In the genomic region with DNA sequence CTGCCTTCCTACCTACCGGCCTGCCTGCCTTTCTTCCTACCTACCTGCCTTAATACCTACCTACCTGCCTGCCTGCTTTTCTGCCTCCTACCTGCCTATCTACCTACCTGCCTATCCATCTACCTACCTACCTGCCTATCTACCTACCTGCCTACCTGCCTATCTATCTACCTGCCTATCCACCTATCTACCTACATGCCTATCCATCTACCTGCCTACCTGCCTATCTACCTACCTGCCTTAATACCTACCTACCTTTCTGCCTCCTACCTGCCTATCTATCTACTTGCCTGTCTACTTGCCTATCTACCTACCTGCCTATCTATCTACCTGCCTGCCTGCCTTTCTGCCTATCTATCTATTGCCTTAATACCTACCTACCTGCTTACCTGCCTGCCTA, we compare ENCODE assay signal across 21 cellular contexts.
A peak's percentile ranks its signal among the peaks of the same experiment; 100 is the strongest.
DNase-seq lines count a peak whose midpoint lies in the region; ATAC-seq, FAIRE-seq and TF ChIP-seq lines count a peak whose summit lies in the region.
"Had no signal": no experiment of that assay in that cellular context is flagged by ENCODE, and none has a peak within 500 bp of the region (broad histone marks: within the 10 kb centered on the region; RNA-seq: fewer than 3 reads in every experiment).

No MANE protein-coding gene starts in this region.

- peaks cover 3% of the 10 kb centered on the region for H3K9me3 Mint-ChIP-seq in stimulated activated memory B cell treated with anti-CD40 and anti-IgM and Interleukin-4, amounts not matched to agents 10 μg/mL and 1 μg/mL and 100 μg/mL, for 72 hours
- no peaks in the 10 kb centered on the region for H3K9me3 Mint-ChIP-seq in activated T-helper 2 cell treated with anti-CD3 and anti-CD28 coated beads, Interferon-gamma antibody, Interleukin-2, Interleukin-4, amounts not matched to agents 10 μg/mL and 5 μg/mL and 100 μg/mL, durations not matched to agents 14 hours and 24 hours and 36 hours
- H3K9me3 Mint-ChIP-seq: CD8-positive, alpha-beta T cell had no signal

- H2BK20ac ChIP-seq in H1 (ENCODE audit: low read length): no peak overlapping the region

- H4K8ac ChIP-seq in H1 (ENCODE audit: extremely low read depth, insufficient read depth, low read length): no peak overlapping the region

- no peaks in the 10 kb centered on the region for H3K79me1 ChIP-seq in H1 (ENCODE audit: low read depth, low read length)

- no peak overlapping the region for H3K4me3 ChIP-seq in HepG2 (replicated peaks in 1 of 3; ENCODE audit: insufficient read depth in 1 of 3, low read depth in 2 of 3, low read length in 3 of 3)
- no peak overlapping the region for H3K4me3 ChIP-seq in right lobe of liver
- H3K4me3 ChIP-seq in H1 (ENCODE audit: extremely low read depth in 1 of 4, insufficient read depth in 2 of 4, low read depth in 3 of 4, low read length in 4 of 4): no peak overlapping the region
- H3K4me3 ChIP-seq: BLaER1, GM12878, GM23248, HAP-1 had no signal

- no peak overlapping the region for H3K4ac ChIP-seq in H1 (replicated peaks; ENCODE audit: insufficient read length, low read depth, low read length)

- no peak overlapping the region for H4K5ac ChIP-seq in H1 (ENCODE audit: insufficient read length, low read depth, low read length)

- H3K9me3 ChIP-seq in HepG2 (ENCODE audit: low read length) (no peaks in the 10 kb centered on the region), right lobe of liver (no peaks in the 10 kb centered on the region), H1 (ENCODE audit: insufficient read depth in 2 of 2, low read depth in 1 of 2, low read length in 1 of 2) (no peaks in the 10 kb centered on the region)
- H3K9me3 ChIP-seq: BLaER1, Caco-2, HAP-1 had no signal

- TF ChIP-seq RAD21 in HepG2 (CRISPR knock-in tag; IDR thresholded peaks at IDR 0.05) (no peak), H1 (IDR thresholded peaks at IDR 0.05 in 1 of 2, conservative IDR thresholded peaks at IDR 0.05 in 1 of 2; ENCODE audit: low read depth in 2 of 2, low read length in 2 of 2) (no peak)

- H3K18ac ChIP-seq in H1 (ENCODE audit: extremely low read depth, low read length): no peak overlapping the region

- H3K27ac ChIP-seq in HepG2 (ENCODE audit: extremely low read length, insufficient read depth, low read length) (no peak overlapping the region), right lobe of liver (no peak overlapping the region), H1 (ENCODE audit: low read depth, low read length) (no peak overlapping the region)
- H3K27ac ChIP-seq: 22Rv1, BLaER1, C4-2B, GM23248 had no signal

- H2AK5ac ChIP-seq in H1 (ENCODE audit: low read depth, low read length): 0 out of 2 replicates have a peak overlapping the region, but pooled peaks have one; percentile 69

- H4K91ac ChIP-seq in H1 (replicated peaks; ENCODE audit: insufficient read length, low read length): no peak overlapping the region

- no peaks in the 10 kb centered on the region for H3K36me3 Mint-ChIP-seq in stimulated activated memory B cell treated with anti-CD40 and anti-IgM and Interleukin-4, amounts not matched to agents 10 μg/mL and 1 μg/mL and 100 μg/mL, for 72 hours
- H3K36me3 Mint-ChIP-seq in activated T-helper 2 cell treated with anti-CD3 and anti-CD28 coated beads, Interferon-gamma antibody, Interleukin-2, Interleukin-4, amounts not matched to agents 10 μg/mL and 5 μg/mL and 100 μg/mL, durations not matched to agents 14 hours and 24 hours and 36 hours (ENCODE audit: low read depth): no peaks in the 10 kb centered on the region
- H3K36me3 Mint-ChIP-seq: CD4-positive, CD25-positive, alpha-beta regulatory T cell; CD8-positive, alpha-beta T cell had no signal

- CTCF ChIA-PET in HepG2 (lab: Yijun Ruan, JAX; ENCODE audit: low intra/inter-chr PET ratio, low total read pairs): no interaction called here
- CTCF ChIA-PET in H1 (lab: Charles Lee; ENCODE audit: partially characterized antibody): no interaction called here

- POLR2A ChIA-PET in HepG2 (lab: Yijun Ruan, JAX) (no interaction called here), H1 (lab: Charles Lee; ENCODE audit: partially characterized antibody) (no interaction called here)

- H3K4me2 ChIP-seq in HepG2 (ENCODE audit: low read depth, low read length) (no peak overlapping the region), H1 (ENCODE audit: insufficient read depth in 1 of 2, low read depth in 2 of 2, low read length in 2 of 2) (no peak overlapping the region)
- H3K4me2 ChIP-seq: BLaER1 had no signal

- no peaks in the 10 kb centered on the region for H4K20me1 ChIP-seq in HepG2 (ENCODE audit: insufficient read depth, low read length)
- no peaks in the 10 kb centered on the region for H4K20me1 ChIP-seq in H1 (replicated peaks in 1 of 2; ENCODE audit: control insufficient read depth in 1 of 2, insufficient read depth in 2 of 2, low read length in 2 of 2)
- H4K20me1 ChIP-seq: BLaER1 had no signal

- H3K56ac ChIP-seq in H1 (replicated peaks; ENCODE audit: insufficient read length, low read depth, low read length): no peak overlapping the region

- no peaks in the 10 kb centered on the region for H3K4me1 Mint-ChIP-seq in stimulated activated memory B cell treated with anti-CD40 and anti-IgM and Interleukin-4, amounts not matched to agents 10 μg/mL and 1 μg/mL and 100 μg/mL, for 72 hours
- no peaks in the 10 kb centered on the region for H3K4me1 Mint-ChIP-seq in activated T-helper 2 cell treated with anti-CD3 and anti-CD28 coated beads, Interferon-gamma antibody, Interleukin-2, Interleukin-4, amounts not matched to agents 10 μg/mL and 5 μg/mL and 100 μg/mL, durations not matched to agents 14 hours and 24 hours and 36 hours (ENCODE audit: low read depth)
- H3K4me1 Mint-ChIP-seq: B cell; CD4-positive, CD25-positive, alpha-beta regulatory T cell had no signal

- H3K23me2 ChIP-seq in H1 (ENCODE audit: low read depth, low read length): peaks cover 6% of the 10 kb centered on the region; the same call in 1 of the 2 replicates

- H2BK120ac ChIP-seq in H1 (replicated peaks; ENCODE audit: low read depth, low read length): no peak overlapping the region

- in situ Hi-C loops in HepG2 (cut with HindIII; ENCODE audit: extremely low pct_ligation_motif_present, low pct_unique_long_range_greater_than_20kb): no loop called here

- H2AFZ ChIP-seq in HepG2 (ENCODE audit: low read length) (no peak overlapping the region), H1 (ENCODE audit: low read length) (no peak overlapping the region)
- H2AFZ ChIP-seq: GM23248 had no signal

- H3K27me3 Mint-ChIP-seq in stimulated activated memory B cell treated with anti-CD40 and anti-IgM and Interleukin-4, amounts not matched to agents 10 μg/mL and 1 μg/mL and 100 μg/mL, for 72 hours: no peaks in the 10 kb centered on the region
- no peaks in the 10 kb centered on the region for H3K27me3 Mint-ChIP-seq in activated T-helper 2 cell treated with anti-CD3 and anti-CD28 coated beads, Interferon-gamma antibody, Interleukin-2, Interleukin-4, amounts not matched to agents 10 μg/mL and 5 μg/mL and 100 μg/mL, durations not matched to agents 14 hours and 24 hours and 36 hours (ENCODE audit: low read depth)
- H3K27me3 Mint-ChIP-seq: CD4-positive, CD25-positive, alpha-beta regulatory T cell had no signal

- H3K4me3 Mint-ChIP-seq in stimulated activated memory B cell treated with anti-CD40 and anti-IgM and Interleukin-4, amounts not matched to agents 10 μg/mL and 1 μg/mL and 100 μg/mL, for 72 hours: no peak overlapping the region
- H3K4me3 Mint-ChIP-seq in activated T-helper 2 cell treated with anti-CD3 and anti-CD28 coated beads, Interferon-gamma antibody, Interleukin-2, Interleukin-4, amounts not matched to agents 10 μg/mL and 5 μg/mL and 100 μg/mL, durations not matched to agents 14 hours and 24 hours and 36 hours (ENCODE audit: low read depth): no peak overlapping the region
- H3K4me3 Mint-ChIP-seq: B cell; CD4-positive, CD25-positive, alpha-beta regulatory T cell; CD8-positive, alpha-beta T cell had no signal

- H3K4me1 ChIP-seq in HepG2 (ENCODE audit: insufficient read depth, low read length): no peaks in the 10 kb centered on the region
- no peaks in the 10 kb centered on the region for H3K4me1 ChIP-seq in right lobe of liver
- peaks cover 0 to 10% (median 4%) of the 10 kb centered on the region in 4 experiments; a peak in 4 of 7 replicates for H3K4me1 ChIP-seq in H1 (replicated peaks in 1 of 4; ENCODE audit: control insufficient read depth in 3 of 4, insufficient read depth in 4 of 4, low read length in 3 of 4)
- H3K4me1 ChIP-seq: BLaER1, Caco-2 had no signal

- ATAC-seq in HepG2 (no peak), right lobe of liver (no peak)
- no peak for ATAC-seq in stimulated activated memory B cell treated with anti-CD40 and anti-IgM and Interleukin-4, amounts not matched to agents 10 μg/mL and 1 μg/mL and 100 μg/mL, for 72 hours
- ATAC-seq: CD8-positive, alpha-beta T cell; GM12878 had no signal

- no TSS peak for BruUV-seq in HepG2 (replicated peaks; lab: Mats Ljungman, UMichigan)

- TF ChIP-seq CTCF in HepG2 (CRISPR knock-in tag; IDR thresholded peaks at IDR 0.05) (no peak), right lobe of liver (IDR thresholded peaks at IDR 0.05) (no peak), H1 (IDR thresholded peaks at IDR 0.05; ENCODE audit: control extremely low read depth in 1 of 3, insufficient read depth in 1 of 3, low read depth in 1 of 3, low read length in 3 of 3) (no peak)

- no peak overlapping the region for H3K23ac ChIP-seq in H1 (ENCODE audit: insufficient read length)

- WGBS in HepG2 (ENCODE audit: low lambda C conversion rate): 3% methylated on average over 1 of the region's 1 CpG
- 71% methylated on average over 1 of the region's 1 CpG for WGBS in right lobe of liver (ENCODE audit: insufficient coverage, low coverage, low lambda C conversion rate, missing lambda C conversion rate)
- WGBS in H1 (ENCODE audit: extremely low coverage in 1 of 2, insufficient coverage in 1 of 2, insufficient read length in 1 of 2, insufficient replicate concordance in 2 of 2, low coverage in 1 of 2, low lambda C conversion rate in 2 of 2, missing lambda C conversion rate in 1 of 2), 2 experiments: 87% methylated on average over 1 of the region's 1 CpG; no CpG with 5 or more reads in 1 of the 2 experiments

- no peaks in the 10 kb centered on the region for H3K36me3 ChIP-seq in HepG2 (replicated peaks in 1 of 2; ENCODE audit: control insufficient read depth in 1 of 2, insufficient read depth in 2 of 2, low read length in 2 of 2)
- H3K36me3 ChIP-seq in right lobe of liver: no peaks in the 10 kb centered on the region
- no peaks in the 10 kb centered on the region for H3K36me3 ChIP-seq in H1 (ENCODE audit: control insufficient read depth in 2 of 4, insufficient read depth in 4 of 4, low read length in 3 of 4)
- H3K36me3 ChIP-seq: BLaER1, HAP-1 had no signal

- H3K27ac Mint-ChIP-seq in stimulated activated memory B cell treated with anti-CD40 and anti-IgM and Interleukin-4, amounts not matched to agents 10 μg/mL and 1 μg/mL and 100 μg/mL, for 72 hours: no peak overlapping the region
- H3K27ac Mint-ChIP-seq in activated T-helper 2 cell treated with anti-CD3 and anti-CD28 coated beads, Interferon-gamma antibody, Interleukin-2, Interleukin-4, amounts not matched to agents 10 μg/mL and 5 μg/mL and 100 μg/mL, durations not matched to agents 14 hours and 24 hours and 36 hours: no peak overlapping the region
- H3K27ac Mint-ChIP-seq: B cell; CD4-positive, CD25-positive, alpha-beta regulatory T cell; CD8-positive, alpha-beta T cell had no signal

- H3K79me2 ChIP-seq in HepG2 (ENCODE audit: insufficient read depth, low read length): no peaks in the 10 kb centered on the region
- no peaks in the 10 kb centered on the region for H3K79me2 ChIP-seq in H1 (ENCODE audit: control insufficient read depth in 1 of 2, insufficient read depth in 2 of 2, low read length in 2 of 2)

- no peak overlapping the region for H2BK12ac ChIP-seq in H1 (ENCODE audit: low read depth, low read length)

- no peak overlapping the region for H2BK5ac ChIP-seq in H1 (ENCODE audit: low read depth, low read length)

- TF ChIP-seq EP300 in HepG2 (IDR thresholded peaks at IDR 0.05; ENCODE audit: low read depth in 2 of 2, low read length in 2 of 2): no peak
- TF ChIP-seq EP300 in HepG2 (CRISPR knock-in tag; IDR thresholded peaks at IDR 0.05; ENCODE audit: borderline replicate concordance): no peak
- TF ChIP-seq EP300 in H1 (IDR thresholded peaks at IDR 0.05; ENCODE audit: borderline replicate concordance in 1 of 2, low read depth in 2 of 2, low read length in 2 of 2): no peak

- no peak overlapping the region for H2BK15ac ChIP-seq in H1 (ENCODE audit: low read length)

- FAIRE-seq in HepG2 (lab: Jason Lieb, UNC) (no peak), H1 (lab: Jason Lieb, UNC) (no peak), urothelium cell line (lab: Jason Lieb, UNC) (peak; percentile 30)
- FAIRE-seq: A204.1, G401.6, GM12878, GM19239 had no signal

- H3K27me3 ChIP-seq in HepG2 (ENCODE audit: control insufficient read depth in 1 of 2, insufficient read depth in 2 of 2, low read length in 2 of 2) (peaks cover 0 to 10% of the 10 kb centered on the region in 2 experiments; a peak in 2 of 5 replicates), right lobe of liver (no peaks in the 10 kb centered on the region), H1 (replicated peaks in 1 of 4; ENCODE audit: control insufficient read depth in 3 of 4, extremely low read depth in 1 of 4, insufficient read depth in 3 of 4, low read length in 3 of 4) (no peaks in the 10 kb centered on the region)
- H3K27me3 ChIP-seq: BLaER1 had no signal

- no peak for TF ChIP-seq POLR2A in HepG2 (IDR thresholded peaks at IDR 0.05; ENCODE audit: insufficient read depth in 1 of 2, low read depth in 2 of 2, low read length in 2 of 2)
- no peak for TF ChIP-seq POLR2A in right lobe of liver (IDR thresholded peaks at IDR 0.05)
- TF ChIP-seq POLR2A in H1 (IDR thresholded peaks at IDR 0.05; ENCODE audit: control extremely low read depth in 1 of 2, low read depth in 2 of 2, low read length in 2 of 2): no peak

- DNase-seq in HepG2 (ENCODE audit: low spot score) (no peak), right lobe of liver (no peak), H1 (ENCODE audit: low read depth in 1 of 2, low spot score in 2 of 2) (no peak), urothelium cell line (ENCODE audit: low spot score) (no peak)
- DNase-seq in activated T-helper 2 cell treated with anti-CD3 and anti-CD28 coated beads, Interferon-gamma antibody, Interleukin-2, Interleukin-4, amounts not matched to agents 10 μg/mL and 5 μg/mL and 100 μg/mL, durations not matched to agents 14 hours and 24 hours and 36 hours (ENCODE audit: low spot score): no peak
- DNase-seq: Caco-2; CD4-positive, CD25-positive, alpha-beta regulatory T cell; CD8-positive, alpha-beta T cell; DMS153; DND-41; GM23248 had no signal

- intact Hi-C loops in HepG2 (cut with micrococcal nuclease; ENCODE audit: unreplicated experiment): no loop called here
- intact Hi-C loops in right lobe of liver (cut with DNase I): no loop called here
- intact Hi-C loops in activated T-helper 2 cell treated with anti-CD3 and anti-CD28 coated beads, Interferon-gamma antibody, Interleukin-2, Interleukin-4, amounts not matched to agents 10 μg/mL and 5 μg/mL and 100 μg/mL, durations not matched to agents 14 hours and 24 hours and 36 hours (cut with micrococcal nuclease): no loop called here

- H3K14ac ChIP-seq in H1 (ENCODE audit: insufficient read length): no peak overlapping the region

- no peak overlapping the region for H3K9ac ChIP-seq in HepG2 (ENCODE audit: insufficient read depth, low read depth, low read length)
- H3K9ac ChIP-seq in H1 (replicated peaks in 1 of 4; ENCODE audit: extremely low read depth in 1 of 4, low read depth in 3 of 4, low read length in 3 of 4): no peak overlapping the region
- H3K9ac ChIP-seq: BLaER1, GM23248 had no signal
